In the genomic region with DNA sequence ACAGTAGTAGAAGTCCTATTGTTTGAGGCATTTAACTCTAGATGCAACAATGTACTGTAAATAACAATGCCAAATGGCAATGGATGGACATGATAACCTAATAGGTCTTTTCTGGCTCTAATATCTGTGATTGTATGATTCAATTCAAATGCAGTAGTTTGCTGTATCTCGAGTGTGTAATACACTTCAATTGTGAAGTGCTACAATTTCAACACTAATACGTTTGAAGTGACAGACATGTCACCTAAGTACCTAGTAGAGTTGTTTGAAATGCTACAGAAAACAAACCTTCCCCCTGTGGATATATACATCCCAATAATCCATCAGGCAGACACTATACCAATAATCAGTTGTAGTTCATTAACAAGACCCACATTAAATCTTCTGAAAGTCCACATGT, we compare ENCODE assay signal across 18 cellular contexts.
A peak's percentile ranks its signal among the peaks of the same experiment; 100 is the strongest.
DNase-seq lines count a peak whose midpoint lies in the region; ATAC-seq and TF ChIP-seq lines count a peak whose summit lies in the region.
"Had no signal": no experiment of that assay in that cellular context is flagged by ENCODE, and none has a peak within 500 bp of the region (broad histone marks: within the 10 kb centered on the region; RNA-seq: fewer than 3 reads in every experiment).

No MANE protein-coding gene starts in this region.

- H3K9me3 ChIP-seq in left lung = peaks cover 0 to 7% of the 10 kb centered on the region in 2 donors
- H3K9me3 ChIP-seq: A549; BLaER1 treated with 17β-estradiol and CSF1 and Interleukin-3, amounts not matched to agents 10 nM and 100 nM had no signal

- H3K4me1 ChIP-seq in left lung = no peaks in the 10 kb centered on the region
- H3K4me1 ChIP-seq: A549; BLaER1 treated with 17β-estradiol and CSF1 and Interleukin-3, amounts not matched to agents 10 nM and 100 nM; Caco-2 had no signal

- peak; percentile 32 for DNase-seq in NCI-H1436 treated with DMSO at 0.1 percent for 48 hours (lab: John Stamatoyannopoulos, UW)
- DNase-seq in NCI-H1436 (lab: John Stamatoyannopoulos, UW) = no peak
- DNase-seq in DMS53 (lab: John Stamatoyannopoulos, UW) = peak; percentile 72
- no peak for DNase-seq in left lung
- no peak for DNase-seq in HuH-7 (ENCODE audit: low spot score)
- DNase-seq: AML-193; Caco-2; Calu3; CD4-positive, alpha-beta T cell; CD8-positive, alpha-beta T cell; DMS79 treated with DMSO at 0.1 percent for 48 hours; GF-D8 had no signal

- H3K27ac ChIP-seq in left lung = no peak overlapping the region
- H3K27ac ChIP-seq: 22Rv1; A549; BLaER1 treated with 17β-estradiol and CSF1 and Interleukin-3, amounts not matched to agents 10 nM and 100 nM; C4-2B had no signal

- H3K36me3 Mint-ChIP-seq in stimulated activated memory B cell treated with anti-CD40 and anti-IgM and Interleukin-4, amounts not matched to agents 10 μg/mL and 1 μg/mL and 100 μg/mL, for 72 hours = no peaks in the 10 kb centered on the region
- H3K36me3 Mint-ChIP-seq: CD8-positive, alpha-beta T cell had no signal

- ATAC-seq in left lung = peak; percentile 51
- ATAC-seq in stimulated activated memory B cell treated with anti-CD40 and anti-IgM and Interleukin-4, amounts not matched to agents 10 μg/mL and 1 μg/mL and 100 μg/mL, for 72 hours = no peak
- ATAC-seq: A549; CD8-positive, alpha-beta T cell had no signal

- no peaks in the 10 kb centered on the region for H3K4me1 Mint-ChIP-seq in stimulated activated memory B cell treated with anti-CD40 and anti-IgM and Interleukin-4, amounts not matched to agents 10 μg/mL and 1 μg/mL and 100 μg/mL, for 72 hours
- H3K4me1 Mint-ChIP-seq: B cell had no signal

- H3K4me3 ChIP-seq in left lung = no peak overlapping the region
- H3K4me3 ChIP-seq: A549; BLaER1 treated with 17β-estradiol and CSF1 and Interleukin-3, amounts not matched to agents 10 nM and 100 nM had no signal

- H3K27ac Mint-ChIP-seq in stimulated activated memory B cell treated with anti-CD40 and anti-IgM and Interleukin-4, amounts not matched to agents 10 μg/mL and 1 μg/mL and 100 μg/mL, for 72 hours = no peak overlapping the region
- H3K27ac Mint-ChIP-seq: B cell; CD4-positive, alpha-beta T cell; CD8-positive, alpha-beta T cell had no signal

- H3K27me3 ChIP-seq in left lung = no peaks in the 10 kb centered on the region
- H3K27me3 ChIP-seq: BLaER1 treated with 17β-estradiol and CSF1 and Interleukin-3, amounts not matched to agents 10 nM and 100 nM had no signal

- no peak for TF ChIP-seq CTCF in left lung (IDR thresholded peaks at IDR 0.05)

- no peaks in the 10 kb centered on the region for H3K27me3 Mint-ChIP-seq in stimulated activated memory B cell treated with anti-CD40 and anti-IgM and Interleukin-4, amounts not matched to agents 10 μg/mL and 1 μg/mL and 100 μg/mL, for 72 hours
- H3K27me3 Mint-ChIP-seq: B cell; CD4-positive, alpha-beta T cell had no signal

- H3K4me3 Mint-ChIP-seq in stimulated activated memory B cell treated with anti-CD40 and anti-IgM and Interleukin-4, amounts not matched to agents 10 μg/mL and 1 μg/mL and 100 μg/mL, for 72 hours = no peak overlapping the region
- H3K4me3 Mint-ChIP-seq: B cell; CD4-positive, alpha-beta T cell; CD8-positive, alpha-beta T cell had no signal

- intact Hi-C loops in left lung (cut with DNase I) = no loop called here

- peaks cover 6% of the 10 kb centered on the region for H3K9me3 Mint-ChIP-seq in stimulated activated memory B cell treated with anti-CD40 and anti-IgM and Interleukin-4, amounts not matched to agents 10 μg/mL and 1 μg/mL and 100 μg/mL, for 72 hours
- H3K9me3 Mint-ChIP-seq: CD4-positive, alpha-beta T cell had no signal

- no peaks in the 10 kb centered on the region for H3K36me3 ChIP-seq in left lung
- H3K36me3 ChIP-seq: BLaER1 treated with 17β-estradiol and CSF1 and Interleukin-3, amounts not matched to agents 10 nM and 100 nM had no signal

Comparison
In these comparisons a context has a peak if more than half of its experiments do, and no peak if none do; other contexts are left out.
1. DNase-seq: peak in NCI-H1436 treated with DMSO at 0.1 percent for 48 hours (single experiment) and DMS53 (single experiment); none in NCI-H1436 (single experiment), left lung (0 of 2) and HuH-7 (single experiment).